Comparison of ENCODE assay signal across 26 cellular contexts in the genomic region with DNA sequence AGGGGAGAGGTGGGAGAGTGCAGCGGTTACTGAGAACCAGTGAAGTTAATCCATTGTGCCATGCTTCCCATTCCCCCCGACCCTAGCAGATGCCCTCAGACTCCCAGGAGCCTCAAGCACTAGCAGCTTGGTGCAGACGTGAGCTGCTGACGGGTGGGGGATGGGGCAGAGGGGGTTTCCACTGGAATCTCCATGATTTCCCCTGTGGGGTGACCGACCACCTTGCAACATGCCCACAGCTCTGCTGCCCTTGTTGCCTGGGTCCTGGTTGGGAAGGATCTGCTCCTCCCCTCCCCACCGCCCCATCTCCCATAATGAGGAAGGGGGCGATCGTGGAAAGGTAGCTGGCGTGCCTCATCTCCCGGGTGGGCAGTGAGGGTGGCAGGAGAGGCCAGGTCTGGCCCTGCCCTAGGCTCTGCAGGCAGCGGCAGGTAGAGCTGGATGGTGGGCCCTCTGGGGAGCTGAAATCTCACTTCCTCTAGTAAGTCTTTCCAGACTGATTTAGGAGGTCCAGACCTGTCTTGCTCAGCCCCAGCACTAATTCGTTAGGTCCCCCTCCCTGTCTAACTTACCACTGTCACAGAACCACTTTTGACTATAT. TPM values are rescaled to one million over a fixed set of nuclear protein-coding genes. Genes with fewer than 3 reads are reported as not detected.
A peak's percentile ranks its signal among the peaks of the same experiment; 100 is the strongest.
DNase-seq lines count a peak whose midpoint lies in the region; ATAC-seq, FAIRE-seq and TF ChIP-seq lines count a peak whose summit lies in the region.
"Had no signal": no experiment of that assay in that cellular context is flagged by ENCODE, and none has a peak within 500 bp of the region (broad histone marks: within the 10 kb centered on the region; RNA-seq: fewer than 3 reads in every experiment).

No MANE protein-coding gene starts in this region.

- no peak overlapping the region for H3K27ac Mint-ChIP-seq in glutamatergic neuron (ENCODE audit: unreplicated experiment)
- H3K27ac Mint-ChIP-seq in activated CD8-positive, alpha-beta T cell treated with anti-CD3 and anti-CD28 coated beads for 36 hours: no peak overlapping the region
- H3K27ac Mint-ChIP-seq: activated naive CD4-positive, alpha-beta T cell treated with anti-CD3 and anti-CD28 coated beads, Interleukin-2, amount 50 U/mL, for 72 hours had no signal

- no peak overlapping the region for H3K4me3 Mint-ChIP-seq in glutamatergic neuron (ENCODE audit: unreplicated experiment)
- no peak overlapping the region for H3K4me3 Mint-ChIP-seq in activated CD8-positive, alpha-beta T cell treated with anti-CD3 and anti-CD28 coated beads for 36 hours
- H3K4me3 Mint-ChIP-seq: activated T-helper 17 cell treated with anti-CD3 and anti-CD28 coated beads, Interleukin-2, amount 50 U/mL, for 72 hours; dendritic cell treated with granulocyte-macrophage colony-stimulating factor and Interleukin-4, amounts not matched to agents 40 ng/mL and 50 ng/mL, for 4 days; stimulated activated naive CD8-positive, alpha-beta T cell treated with anti-CD3 and anti-CD28 coated beads, Interleukin-15, amount 100 ng/mL, for 72 hours had no signal

- H3K4me1 ChIP-seq in right lobe of liver: peaks cover 0 to 10% (median 3%) of the 10 kb centered on the region in 4 donors
- H3K4me1 ChIP-seq in HepG2 (ENCODE audit: insufficient read depth, low read length): 0 out of 2 replicates have a peak, but pooled peaks cover 5% of the 10 kb centered on the region
- H3K4me1 ChIP-seq in OCI-LY3 (ENCODE audit: low read length): peaks cover 59% of the 10 kb centered on the region
- peaks cover 3% of the 10 kb centered on the region for H3K4me1 ChIP-seq in osteoblast (ENCODE audit: insufficient read depth, low read length)
- H3K4me1 ChIP-seq: A549, SJSA1, uterus had no signal

- no peaks in the 10 kb centered on the region for H3K79me2 ChIP-seq in HepG2 (ENCODE audit: insufficient read depth, low read length)
- H3K79me2 ChIP-seq in OCI-LY3 (ENCODE audit: low read length): peaks cover 6% of the 10 kb centered on the region
- peaks cover 8% of the 10 kb centered on the region for H3K79me2 ChIP-seq in osteoblast (ENCODE audit: insufficient read depth, low read length)

- intact Hi-C loops in right lobe of liver (cut with DNase I): no loop called here
- intact Hi-C loops in HepG2 (cut with micrococcal nuclease; ENCODE audit: unreplicated experiment): no loop called here
- intact Hi-C loops in activated CD8-positive, alpha-beta T cell treated with anti-CD3 and anti-CD28 coated beads for 36 hours (cut with micrococcal nuclease): no loop called here

- H3K36me3 Mint-ChIP-seq in glutamatergic neuron (ENCODE audit: unreplicated experiment): peaks cover 4% of the 10 kb centered on the region
- peaks cover 15% of the 10 kb centered on the region for H3K36me3 Mint-ChIP-seq in activated CD8-positive, alpha-beta T cell treated with anti-CD3 and anti-CD28 coated beads for 36 hours (ENCODE audit: low read depth)

- H2AFZ ChIP-seq in HepG2 (ENCODE audit: low read length): no peak overlapping the region
- H2AFZ ChIP-seq in OCI-LY3 (ENCODE audit: low read depth, low read length): no peak overlapping the region
- no peak overlapping the region for H2AFZ ChIP-seq in osteoblast (ENCODE audit: low read length)

- POLR2A ChIA-PET in HepG2 (lab: Yijun Ruan, JAX): no interaction called here
- POLR2A ChIA-PET in activated CD8-positive, alpha-beta T cell treated with anti-CD3 and anti-CD28 coated beads for 36 hours (lab: Charles Lee): interaction anchor here (0.9 kb wide), 1 partner anchor 46 kb away, joined by 4 read pairs; a partner anchor contains a TSS

- in situ Hi-C loops in HepG2 (cut with HindIII; ENCODE audit: extremely low pct_ligation_motif_present, low pct_unique_long_range_greater_than_20kb): loop anchor here (10.0 to 25.0 kb wide), 2 partner anchors 123 to 251 kb away; a partner anchor contains a TSS

- H3K9me3 ChIP-seq in right lobe of liver: no peaks in the 10 kb centered on the region
- H3K9me3 ChIP-seq in HepG2 (ENCODE audit: low read length): no peaks in the 10 kb centered on the region
- H3K9me3 ChIP-seq in OCI-LY3 (ENCODE audit: insufficient read depth, low read length): no peaks in the 10 kb centered on the region
- no peaks in the 10 kb centered on the region for H3K9me3 ChIP-seq in osteoblast (ENCODE audit: low read depth, low read length)
- H3K9me3 ChIP-seq: A549, gastroesophageal sphincter, psoas muscle, SJSA1, uterus had no signal

- TF ChIP-seq CTCF in right lobe of liver (IDR thresholded peaks at IDR 0.05) (no peak), HepG2 (CRISPR knock-in tag; IDR thresholded peaks at IDR 0.05) (no peak), OCI-LY3 (IDR thresholded peaks at IDR 0.05; ENCODE audit: low read depth, low read length) (no peak), glutamatergic neuron (IDR thresholded peaks at IDR 0.05; ENCODE audit: partially characterized antibody, unreplicated experiment) (no peak), osteoblast (IDR thresholded peaks at IDR 0.05; ENCODE audit: extremely low read depth, low read depth, low read length) (no peak)
- no peak for TF ChIP-seq CTCF in activated CD8-positive, alpha-beta T cell treated with anti-CD3 and anti-CD28 coated beads for 36 hours (IDR thresholded peaks at IDR 0.05)

- FAIRE-seq in HepG2 (lab: Jason Lieb, UNC): no peak
- FAIRE-seq: A549 had no signal

- TF ChIP-seq POLR2A in right lobe of liver (IDR thresholded peaks at IDR 0.05) (peak; percentile 12), HepG2 (IDR thresholded peaks at IDR 0.05; ENCODE audit: insufficient read depth in 1 of 2, low read depth in 2 of 2, low read length in 2 of 2) (0 out of 4 replicates have a peak, but pooled peaks of 1 of the 2 experiments have one; percentile 8)

- peaks cover 5% of the 10 kb centered on the region for H3K27me3 Mint-ChIP-seq in glutamatergic neuron (ENCODE audit: unreplicated experiment)
- H3K27me3 Mint-ChIP-seq in activated CD8-positive, alpha-beta T cell treated with anti-CD3 and anti-CD28 coated beads for 36 hours: no peaks in the 10 kb centered on the region
- H3K27me3 Mint-ChIP-seq: activated T-helper 17 cell treated with anti-CD3 and anti-CD28 coated beads, Interleukin-2, amount 50 U/mL, for 72 hours; dendritic cell treated with granulocyte-macrophage colony-stimulating factor and Interleukin-4, amounts not matched to agents 40 ng/mL and 50 ng/mL, for 4 days; stimulated activated naive CD8-positive, alpha-beta T cell treated with anti-CD3 and anti-CD28 coated beads, Interleukin-15, amount 100 ng/mL, for 72 hours had no signal

- no TSS peak for BruUV-seq in HepG2 (replicated peaks; lab: Mats Ljungman, UMichigan)

- no peak for TF ChIP-seq EP300 in HepG2 (IDR thresholded peaks at IDR 0.05; ENCODE audit: low read depth in 2 of 2, low read length in 2 of 2)
- no peak for TF ChIP-seq EP300 in HepG2 (CRISPR knock-in tag; IDR thresholded peaks at IDR 0.05; ENCODE audit: borderline replicate concordance)

- CTCF ChIA-PET in HepG2 (lab: Yijun Ruan, JAX; ENCODE audit: low intra/inter-chr PET ratio, low total read pairs): no interaction called here
- CTCF ChIA-PET in activated CD8-positive, alpha-beta T cell treated with anti-CD3 and anti-CD28 coated beads for 36 hours (lab: Charles Lee): no interaction called here

- 100% methylated on average over 1 of the region's 12 CpGs for WGBS in right lobe of liver (ENCODE audit: insufficient coverage, low coverage, low lambda C conversion rate, missing lambda C conversion rate)
- WGBS in HepG2 (ENCODE audit: low lambda C conversion rate): 95% methylated on average over 10 of the region's 12 CpGs

- H3K36me3 ChIP-seq in right lobe of liver: peaks cover 0 to 25% (median 9%) of the 10 kb centered on the region in 4 donors
- peaks cover 6 to 26% of the 10 kb centered on the region in 2 experiments; a peak in 3 of 5 replicates for H3K36me3 ChIP-seq in HepG2 (replicated peaks in 1 of 2; ENCODE audit: control insufficient read depth in 1 of 2, insufficient read depth in 2 of 2, low read length in 2 of 2)
- peaks cover 13% of the 10 kb centered on the region for H3K36me3 ChIP-seq in OCI-LY3 (replicated peaks; ENCODE audit: low read depth, low read length)
- H3K36me3 ChIP-seq in osteoblast (ENCODE audit: insufficient read depth, low read length): peaks cover 14% of the 10 kb centered on the region
- H3K36me3 ChIP-seq: SJSA1, uterus had no signal

- H4K20me1 ChIP-seq in HepG2 (ENCODE audit: insufficient read depth, low read length) (no peaks in the 10 kb centered on the region), OCI-LY3 (ENCODE audit: insufficient read depth, low read length) (no peaks in the 10 kb centered on the region), osteoblast (ENCODE audit: insufficient read depth, low read length) (peaks cover 9% of the 10 kb centered on the region)

- H3K4me2 ChIP-seq in HepG2 (ENCODE audit: low read depth, low read length) (no peak overlapping the region), OCI-LY3 (ENCODE audit: low read length) (peak overlapping the region; percentile 85), osteoblast (ENCODE audit: insufficient read depth, low read length) (no peak overlapping the region)
- H3K4me2 ChIP-seq: A549 had no signal

- TF ChIP-seq RAD21 in HepG2 (CRISPR knock-in tag; IDR thresholded peaks at IDR 0.05): no peak

- H3K4me3 ChIP-seq in right lobe of liver: no peak overlapping the region
- H3K4me3 ChIP-seq in HepG2 (replicated peaks in 1 of 3; ENCODE audit: insufficient read depth in 1 of 3, low read depth in 2 of 3, low read length in 3 of 3): no peak overlapping the region
- peak overlapping the region; percentile 65 for H3K4me3 ChIP-seq in OCI-LY3 (ENCODE audit: low read length)
- no peak overlapping the region for H3K4me3 ChIP-seq in osteoblast (ENCODE audit: insufficient read depth, low read length)
- H3K4me3 ChIP-seq: A549, gastroesophageal sphincter, psoas muscle, SJSA1, uterus had no signal

- H3K9ac ChIP-seq in HepG2 (ENCODE audit: insufficient read depth, low read depth, low read length): no peak overlapping the region
- H3K9ac ChIP-seq in OCI-LY3 (ENCODE audit: low read length): peak overlapping the region; percentile 55; the same call in 1 of the 2 replicates

- ATAC-seq in right lobe of liver: no peak
- no peak for ATAC-seq in HepG2
- ATAC-seq in activated CD8-positive, alpha-beta T cell treated with anti-CD3 and anti-CD28 coated beads for 36 hours: no peak
- ATAC-seq: activated naive CD4-positive, alpha-beta T cell treated with anti-CD3 and anti-CD28 coated beads, Interleukin-2, amount 50 U/mL, for 72 hours; activated T-helper 17 cell treated with anti-CD3 and anti-CD28 coated beads, Interleukin-2, amount 50 U/mL, for 72 hours; gastroesophageal sphincter; psoas muscle; stimulated activated naive CD8-positive, alpha-beta T cell treated with anti-CD3 and anti-CD28 coated beads, Interleukin-15, amount 100 ng/mL, for 72 hours had no signal

- peaks cover 5% of the 10 kb centered on the region for H3K9me3 Mint-ChIP-seq in glutamatergic neuron (ENCODE audit: unreplicated experiment)
- H3K9me3 Mint-ChIP-seq in activated CD8-positive, alpha-beta T cell treated with anti-CD3 and anti-CD28 coated beads for 36 hours: no peaks in the 10 kb centered on the region
- H3K9me3 Mint-ChIP-seq: activated naive CD4-positive, alpha-beta T cell treated with anti-CD3 and anti-CD28 coated beads, Interleukin-2, amount 50 U/mL, for 72 hours; activated T-helper 17 cell treated with anti-CD3 and anti-CD28 coated beads, Interleukin-2, amount 50 U/mL, for 72 hours; dendritic cell treated with granulocyte-macrophage colony-stimulating factor and Interleukin-4, amounts not matched to agents 40 ng/mL and 50 ng/mL, for 4 days; stimulated activated naive CD8-positive, alpha-beta T cell treated with anti-CD3 and anti-CD28 coated beads, Interleukin-15, amount 100 ng/mL, for 72 hours had no signal

- H3K27me3 ChIP-seq in right lobe of liver (no peaks in the 10 kb centered on the region), HepG2 (ENCODE audit: control insufficient read depth in 1 of 2, insufficient read depth in 2 of 2, low read length in 2 of 2) (no peaks in the 10 kb centered on the region), OCI-LY3 (ENCODE audit: low read depth, low read length) (no peaks in the 10 kb centered on the region), osteoblast (ENCODE audit: insufficient read depth, low read length) (no peaks in the 10 kb centered on the region)
- H3K27me3 ChIP-seq: gastroesophageal sphincter, SJSA1, uterus had no signal

- no peak overlapping the region for H3K27ac ChIP-seq in right lobe of liver
- H3K27ac ChIP-seq in HepG2 (ENCODE audit: extremely low read length, insufficient read depth, low read length): no peak overlapping the region
- H3K27ac ChIP-seq in OCI-LY3 (ENCODE audit: low read length): peak overlapping the region; percentile 51
- no peak overlapping the region for H3K27ac ChIP-seq in osteoblast (ENCODE audit: low read depth, low read length)
- H3K27ac ChIP-seq: A549, gastroesophageal sphincter, psoas muscle, SJSA1, uterus had no signal

- H3K4me1 Mint-ChIP-seq in glutamatergic neuron (ENCODE audit: low read depth, unreplicated experiment): peaks cover 4% of the 10 kb centered on the region
- peaks cover 38% of the 10 kb centered on the region for H3K4me1 Mint-ChIP-seq in activated CD8-positive, alpha-beta T cell treated with anti-CD3 and anti-CD28 coated beads for 36 hours (ENCODE audit: low read depth)

- DNase-seq in right lobe of liver (no peak), HepG2 (ENCODE audit: low spot score) (no peak), glutamatergic neuron (peak; percentile 39), NCI-H748 treated with DMSO at 0.1 percent for 48 hours (lab: John Stamatoyannopoulos, UW) (no peak), osteoblast (ENCODE audit: insufficient read length, low spot score, missing footprints) (no peak), DMS 273 treated with DMSO at 0.1 percent for 48 hours (lab: John Stamatoyannopoulos, UW) (no peak)
- DNase-seq in activated CD8-positive, alpha-beta T cell treated with anti-CD3 and anti-CD28 coated beads for 36 hours: no peak
- DNase-seq: activated CD4-positive, alpha-beta T cell treated with anti-CD3 and anti-CD28 coated beads, Interleukin-2, amount 50 U/mL, for 48 hours; activated CD8-positive, alpha-beta memory T cell treated with anti-CD3 and anti-CD28 coated beads, Interleukin-2, amount 50 U/mL, for 4 hours; AML-193; central memory CD4-positive, alpha-beta T cell; DND-41; NCI-H1105 treated with DMSO at 0.1 percent for 48 hours; NCI-H2029; nucleus accumbens; psoas muscle; stimulated activated naive CD8-positive, alpha-beta T cell treated with anti-CD3 and anti-CD28 coated beads, Interleukin-15, amount 100 ng/mL, for 72 hours; T-helper 1 cell; uterus had no signal

RNA-seq across cellular contexts. Expression of a gene that starts 9.6 kb away (rescaled TPM):
- total RNA-seq in right lobe of liver (100 to 1,000 TPM in 1 of 6 experiments, 10 to 100 TPM in 5; 64.9 to 131 (median 82.8) TPM), HepG2 (2016; rRNA removed; fragmentation: Illumina TruSeq; extraction: Trizol) (54.3 and 60.7 TPM in 2 replicates), glutamatergic neuron (ENCODE audit: unreplicated experiment) (143 TPM), osteoblast (32.1 and 35.1 TPM in 2 replicates)
- total RNA-seq in HepG2 (2016; cell fraction: cytosol; rRNA removed; fragmentation: Illumina TruSeq; extraction: Trizol; ENCODE audit: low read depth): 21.0 and 27.1 TPM in 2 replicates
- 53.0 and 55.0 TPM in 2 replicates for total RNA-seq in HepG2 (2016; cell fraction: insoluble cytoplasmic fraction; rRNA removed; fragmentation: Illumina TruSeq; extraction: Trizol)
- 55.4 and 58.7 TPM in 2 replicates for total RNA-seq in HepG2 (2016; cell fraction: membrane; rRNA removed; fragmentation: Illumina TruSeq; extraction: Trizol)
- 31.5 and 32.6 TPM in 2 replicates for total RNA-seq in HepG2 (2016; cell fraction: nucleus; rRNA removed; fragmentation: Illumina TruSeq; extraction: Trizol)
- 54.5 and 60.6 TPM in 2 replicates for polyA plus RNA-seq in HepG2 (2011; rRNA removed)
- 66.4 and 77.9 TPM in 2 replicates for polyA plus RNA-seq in HepG2 (2011; cell fraction: cytosol; rRNA removed)
- 62.5 and 67.8 TPM in 2 replicates for polyA plus RNA-seq in HepG2 (2011; cell fraction: nucleus; rRNA removed)
- 42.3 and 50.0 TPM in 2 replicates for polyA plus RNA-seq in HepG2 (2012)
- 27.5 and 28.8 TPM in 2 replicates for polyA plus RNA-seq in HepG2 (2016; cell fraction: cytosol; fragmentation: Illumina TruSeq; extraction: Trizol; ENCODE audit: low read depth)
- polyA plus RNA-seq in HepG2 (2016; cell fraction: insoluble cytoplasmic fraction; fragmentation: Illumina TruSeq; extraction: Trizol; ENCODE audit: low read depth): 48.1 and 64.0 TPM in 2 replicates
- 49.0 and 54.8 TPM in 2 replicates for polyA plus RNA-seq in HepG2 (2016; cell fraction: membrane; fragmentation: Illumina TruSeq; extraction: Trizol; ENCODE audit: low read depth)
- 64.4 and 67.0 TPM in 2 replicates for polyA plus RNA-seq in HepG2 (2016; cell fraction: nucleus; fragmentation: Illumina TruSeq; extraction: Trizol; ENCODE audit: insufficient read depth, low read depth)
- 124 and 166 TPM in 2 replicates for polyA minus RNA-seq in HepG2 (2011; rRNA and poly(A)+ RNA removed; ENCODE audit: low replicate concordance)
- 35.9 and 59.2 TPM in 2 replicates for polyA minus RNA-seq in HepG2 (2011; cell fraction: cytosol; rRNA and poly(A)+ RNA removed)
- polyA minus RNA-seq in HepG2 (2011; cell fraction: nucleus; rRNA and poly(A)+ RNA removed): 14.0 and 19.0 TPM in 2 replicates
- 10 to 100 TPM; 59.7 to 60.1 TPM for total RNA-seq in activated CD8-positive, alpha-beta T cell treated with anti-CD3 and anti-CD28 coated beads for 36 hours

RNA-seq across cellular contexts. Expression of a gene that starts 14.9 kb away (rescaled TPM):
- total RNA-seq in right lobe of liver: 10 to 100 TPM in 3 of 6 experiments, 1 to 10 TPM in 3; 3.4 to 27.4 (median 8.8) TPM
- total RNA-seq in HepG2 (2016; rRNA removed; fragmentation: Illumina TruSeq; extraction: Trizol): 7.6 and 12.6 TPM in 2 replicates
- total RNA-seq in HepG2 (2016; cell fraction: cytosol; rRNA removed; fragmentation: Illumina TruSeq; extraction: Trizol; ENCODE audit: low read depth): 3.8 and 4.4 TPM in 2 replicates
- total RNA-seq in HepG2 (2016; cell fraction: insoluble cytoplasmic fraction; rRNA removed; fragmentation: Illumina TruSeq; extraction: Trizol): 6.5 and 14.0 TPM in 2 replicates
- 8.0 and 9.3 TPM in 2 replicates for total RNA-seq in HepG2 (2016; cell fraction: membrane; rRNA removed; fragmentation: Illumina TruSeq; extraction: Trizol)
- total RNA-seq in HepG2 (2016; cell fraction: nucleus; rRNA removed; fragmentation: Illumina TruSeq; extraction: Trizol): 9.7 and 11.6 TPM in 2 replicates
- polyA plus RNA-seq in HepG2 (2011; rRNA removed): 11.8 and 14.9 TPM in 2 replicates
- polyA plus RNA-seq in HepG2 (2011; cell fraction: cytosol; rRNA removed): 17.3 and 17.4 TPM in 2 replicates
- polyA plus RNA-seq in HepG2 (2011; cell fraction: nucleus; rRNA removed): 8.7 and 11.2 TPM in 2 replicates
- 3.6 and 6.3 TPM in 2 replicates for polyA plus RNA-seq in HepG2 (2012)
- 4.0 and 5.3 TPM in 2 replicates for polyA plus RNA-seq in HepG2 (2016; cell fraction: cytosol; fragmentation: Illumina TruSeq; extraction: Trizol; ENCODE audit: low read depth)
- 8.0 and 9.0 TPM in 2 replicates for polyA plus RNA-seq in HepG2 (2016; cell fraction: insoluble cytoplasmic fraction; fragmentation: Illumina TruSeq; extraction: Trizol; ENCODE audit: low read depth)
- 7.0 and 7.5 TPM in 2 replicates for polyA plus RNA-seq in HepG2 (2016; cell fraction: membrane; fragmentation: Illumina TruSeq; extraction: Trizol; ENCODE audit: low read depth)
- polyA plus RNA-seq in HepG2 (2016; cell fraction: nucleus; fragmentation: Illumina TruSeq; extraction: Trizol; ENCODE audit: insufficient read depth, low read depth): 20.2 and 21.1 TPM in 2 replicates
- polyA minus RNA-seq in HepG2 (2011; rRNA and poly(A)+ RNA removed; ENCODE audit: low replicate concordance): 15.0 and 24.2 TPM in 2 replicates
- 5.9 and 8.7 TPM in 2 replicates for polyA minus RNA-seq in HepG2 (2011; cell fraction: cytosol; rRNA and poly(A)+ RNA removed)
- 5.2 and 7.8 TPM in 2 replicates for polyA minus RNA-seq in HepG2 (2011; cell fraction: nucleus; rRNA and poly(A)+ RNA removed)
- total RNA-seq in glutamatergic neuron (ENCODE audit: unreplicated experiment): 17.0 TPM
- 4.7 and 6.2 TPM in 2 replicates for total RNA-seq in osteoblast
- 10 to 100 TPM; 37.3 to 38.2 TPM for total RNA-seq in activated CD8-positive, alpha-beta T cell treated with anti-CD3 and anti-CD28 coated beads for 36 hours

RNA-seq across cellular contexts. Expression of a gene that starts 33.2 kb away (rescaled TPM):
- total RNA-seq in right lobe of liver: 10 to 100 TPM; 21.6 to 47.1 (median 23.4) TPM
- total RNA-seq in HepG2 (2016; rRNA removed; fragmentation: Illumina TruSeq; extraction: Trizol): 46.9 and 50.7 TPM in 2 replicates
- 8.5 and 10.0 TPM in 2 replicates for total RNA-seq in HepG2 (2016; cell fraction: cytosol; rRNA removed; fragmentation: Illumina TruSeq; extraction: Trizol; ENCODE audit: low read depth)
- total RNA-seq in HepG2 (2016; cell fraction: insoluble cytoplasmic fraction; rRNA removed; fragmentation: Illumina TruSeq; extraction: Trizol): 48.8 and 50.6 TPM in 2 replicates
- total RNA-seq in HepG2 (2016; cell fraction: membrane; rRNA removed; fragmentation: Illumina TruSeq; extraction: Trizol): 17.1 and 19.7 TPM in 2 replicates
- total RNA-seq in HepG2 (2016; cell fraction: nucleus; rRNA removed; fragmentation: Illumina TruSeq; extraction: Trizol): 28.7 and 36.3 TPM in 2 replicates
- 72.2 and 73.5 TPM in 2 replicates for polyA plus RNA-seq in HepG2 (2011; rRNA removed)
- 72.3 and 85.9 TPM in 2 replicates for polyA plus RNA-seq in HepG2 (2011; cell fraction: cytosol; rRNA removed)
- 55.6 and 60.0 TPM in 2 replicates for polyA plus RNA-seq in HepG2 (2011; cell fraction: nucleus; rRNA removed)
- polyA plus RNA-seq in HepG2 (2012): 42.4 and 45.1 TPM in 2 replicates
- 13.8 and 14.3 TPM in 2 replicates for polyA plus RNA-seq in HepG2 (2016; cell fraction: cytosol; fragmentation: Illumina TruSeq; extraction: Trizol; ENCODE audit: low read depth)
- 78.5 and 84.9 TPM in 2 replicates for polyA plus RNA-seq in HepG2 (2016; cell fraction: insoluble cytoplasmic fraction; fragmentation: Illumina TruSeq; extraction: Trizol; ENCODE audit: low read depth)
- polyA plus RNA-seq in HepG2 (2016; cell fraction: membrane; fragmentation: Illumina TruSeq; extraction: Trizol; ENCODE audit: low read depth): 24.1 and 26.2 TPM in 2 replicates
- polyA plus RNA-seq in HepG2 (2016; cell fraction: nucleus; fragmentation: Illumina TruSeq; extraction: Trizol; ENCODE audit: insufficient read depth, low read depth): 72.4 and 76.9 TPM in 2 replicates
- polyA minus RNA-seq in HepG2 (2011; rRNA and poly(A)+ RNA removed; ENCODE audit: low replicate concordance): 142 and 176 TPM in 2 replicates
- polyA minus RNA-seq in HepG2 (2011; cell fraction: cytosol; rRNA and poly(A)+ RNA removed): 44.2 and 52.7 TPM in 2 replicates
- polyA minus RNA-seq in HepG2 (2011; cell fraction: nucleus; rRNA and poly(A)+ RNA removed): 29.7 and 30.6 TPM in 2 replicates
- total RNA-seq in glutamatergic neuron (ENCODE audit: unreplicated experiment): 53.3 TPM
- 28.9 and 30.4 TPM in 2 replicates for total RNA-seq in osteoblast
- total RNA-seq in activated CD8-positive, alpha-beta T cell treated with anti-CD3 and anti-CD28 coated beads for 36 hours: 10 to 100 TPM; 58.2 to 60.0 TPM

RNA-seq across cellular contexts. Expression of a gene that starts 45.4 kb away (rescaled TPM):
- total RNA-seq in right lobe of liver: 10 to 100 TPM in 1 of 6 experiments, 1 to 10 TPM in 5; 5.8 to 12.0 (median 8.8) TPM
- total RNA-seq in HepG2 (2016; rRNA removed; fragmentation: Illumina TruSeq; extraction: Trizol): 3.5 and 4.7 TPM in 2 replicates
- 1.7 and 2.5 TPM in 2 replicates for total RNA-seq in HepG2 (2016; cell fraction: cytosol; rRNA removed; fragmentation: Illumina TruSeq; extraction: Trizol; ENCODE audit: low read depth)
- 2.9 and 3.4 TPM in 2 replicates for total RNA-seq in HepG2 (2016; cell fraction: insoluble cytoplasmic fraction; rRNA removed; fragmentation: Illumina TruSeq; extraction: Trizol)
- total RNA-seq in HepG2 (2016; cell fraction: membrane; rRNA removed; fragmentation: Illumina TruSeq; extraction: Trizol): 7.9 and 9.0 TPM in 2 replicates
- total RNA-seq in HepG2 (2016; cell fraction: nucleus; rRNA removed; fragmentation: Illumina TruSeq; extraction: Trizol): 2.9 and 4.4 TPM in 2 replicates
- 7.3 TPM in 2 replicates for polyA plus RNA-seq in HepG2 (2011; rRNA removed)
- polyA plus RNA-seq in HepG2 (2011; cell fraction: cytosol; rRNA removed): 8.0 and 8.4 TPM in 2 replicates
- 11.3 and 13.9 TPM in 2 replicates for polyA plus RNA-seq in HepG2 (2011; cell fraction: nucleus; rRNA removed)
- polyA plus RNA-seq in HepG2 (2012): 9.8 and 13.0 TPM in 2 replicates
- 4.0 and 4.6 TPM in 2 replicates for polyA plus RNA-seq in HepG2 (2016; cell fraction: cytosol; fragmentation: Illumina TruSeq; extraction: Trizol; ENCODE audit: low read depth)
- polyA plus RNA-seq in HepG2 (2016; cell fraction: insoluble cytoplasmic fraction; fragmentation: Illumina TruSeq; extraction: Trizol; ENCODE audit: low read depth): 9.3 and 13.6 TPM in 2 replicates
- 14.0 and 18.6 TPM in 2 replicates for polyA plus RNA-seq in HepG2 (2016; cell fraction: membrane; fragmentation: Illumina TruSeq; extraction: Trizol; ENCODE audit: low read depth)
- polyA plus RNA-seq in HepG2 (2016; cell fraction: nucleus; fragmentation: Illumina TruSeq; extraction: Trizol; ENCODE audit: insufficient read depth, low read depth): 10.1 and 11.0 TPM in 2 replicates
- 14.1 and 27.8 TPM in 2 replicates for polyA minus RNA-seq in HepG2 (2011; rRNA and poly(A)+ RNA removed; ENCODE audit: low replicate concordance)
- 12.3 and 12.7 TPM in 2 replicates for polyA minus RNA-seq in HepG2 (2011; cell fraction: cytosol; rRNA and poly(A)+ RNA removed)
- 12.6 and 12.8 TPM in 2 replicates for polyA minus RNA-seq in HepG2 (2011; cell fraction: nucleus; rRNA and poly(A)+ RNA removed)
- total RNA-seq in glutamatergic neuron (ENCODE audit: unreplicated experiment): 44.0 TPM
- total RNA-seq in osteoblast: 4.4 and 5.1 TPM in 2 replicates
- 10 to 100 TPM; 14.7 to 15.2 TPM for total RNA-seq in activated CD8-positive, alpha-beta T cell treated with anti-CD3 and anti-CD28 coated beads for 36 hours
